In the genomic region with DNA sequence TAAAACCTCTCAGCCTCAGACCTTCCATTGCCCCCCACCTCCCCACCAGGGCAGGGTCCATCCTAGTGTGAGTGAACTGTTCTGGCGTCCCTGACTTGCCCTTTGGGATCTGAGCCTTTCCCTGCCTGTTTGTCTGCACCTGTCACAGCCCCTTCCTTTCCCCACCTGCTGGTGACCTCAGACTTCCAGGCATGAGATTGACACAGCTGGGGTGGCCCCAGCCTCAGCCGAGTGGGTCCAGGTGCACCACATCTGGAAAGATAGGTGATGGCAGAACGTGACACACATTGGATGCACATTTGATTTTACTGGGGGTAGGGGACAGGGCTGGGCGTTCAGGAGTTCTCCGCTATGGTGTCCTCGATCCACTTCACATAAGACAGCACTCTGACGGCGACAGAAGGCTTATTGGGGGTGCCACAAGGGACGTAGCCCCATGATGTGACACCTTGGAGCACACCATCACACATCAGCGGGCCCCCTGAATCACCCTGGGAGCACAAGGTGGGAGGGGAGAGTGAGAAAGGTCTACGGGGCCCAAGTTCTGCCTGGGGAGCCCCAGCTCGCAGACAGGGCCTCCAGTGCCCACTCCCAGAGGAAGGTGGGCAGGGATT, we compare ENCODE assay signal across 14 cellular contexts. TPM values are rescaled to one million over a fixed set of nuclear protein-coding genes. Genes with fewer than 3 reads are reported as not detected.
DNase-seq lines count a peak whose midpoint lies in the region; ATAC-seq, FAIRE-seq and TF ChIP-seq lines count a peak whose summit lies in the region.
"Had no signal": no experiment of that assay in that cellular context is flagged by ENCODE, and none has a peak within 500 bp of the region (broad histone marks: within the 10 kb centered on the region; RNA-seq: fewer than 3 reads in every experiment).

No MANE protein-coding gene starts in this region.

- no peaks in the 10 kb centered on the region for H3K36me3 ChIP-seq in gastroesophageal sphincter

- no peak for TF ChIP-seq CTCF in nephron progenitor cell (IDR thresholded peaks at IDR 0.05)
- TF ChIP-seq CTCF in gastroesophageal sphincter (IDR thresholded peaks at IDR 0.05), result no peak

- ATAC-seq in activated CD8-positive, alpha-beta T cell treated with anti-CD3 and anti-CD28 coated beads, Interleukin-2, amount 10 ng/mL, durations not matched to agents 7 days and 5 days, result no peak
- no peak for ATAC-seq in gastroesophageal sphincter

- H3K27me3 Mint-ChIP-seq in T-helper 1 cell treated with Interleukin-12 subunit alpha and Interleukin-12 subunit beta and Interleukin-4 antibody, amounts not matched to agents 30 μg/mL and 1 μg/mL, for 36 hours (ENCODE audit: low read depth), result peaks cover 51% of the 10 kb centered on the region
- H3K27me3 Mint-ChIP-seq in activated CD8-positive, alpha-beta T cell treated with anti-CD3 and anti-CD28 coated beads, Interleukin-2, amount 10 ng/mL, durations not matched to agents 7 days and 5 days (ENCODE audit: low read depth), result peaks cover 51% of the 10 kb centered on the region
- peaks cover 96% of the 10 kb centered on the region for H3K27me3 Mint-ChIP-seq in nephron progenitor cell (ENCODE audit: low read depth, poor library complexity)

- H3K4me3 Mint-ChIP-seq in T-helper 1 cell treated with Interleukin-12 subunit alpha and Interleukin-12 subunit beta and Interleukin-4 antibody, amounts not matched to agents 30 μg/mL and 1 μg/mL, for 36 hours, result peak overlapping the region; percentile 84
- H3K4me3 Mint-ChIP-seq in activated CD8-positive, alpha-beta T cell treated with anti-CD3 and anti-CD28 coated beads, Interleukin-2, amount 10 ng/mL, durations not matched to agents 7 days and 5 days, result peak overlapping the region; percentile 67
- peak overlapping the region; percentile 64 for H3K4me3 Mint-ChIP-seq in nephron progenitor cell

- H3K27ac Mint-ChIP-seq in T-helper 1 cell treated with Interleukin-12 subunit alpha and Interleukin-12 subunit beta and Interleukin-4 antibody, amounts not matched to agents 30 μg/mL and 1 μg/mL, for 36 hours, result no peak overlapping the region
- no peak overlapping the region for H3K27ac Mint-ChIP-seq in activated CD8-positive, alpha-beta T cell treated with anti-CD3 and anti-CD28 coated beads, Interleukin-2, amount 10 ng/mL, durations not matched to agents 7 days and 5 days
- H3K27ac Mint-ChIP-seq in nephron progenitor cell, result no peak overlapping the region

- no peak overlapping the region for H3K27ac ChIP-seq in gastroesophageal sphincter
- H3K27ac ChIP-seq: parathyroid adenoma had no signal

- TF ChIP-seq EP300 in gastroesophageal sphincter (IDR thresholded peaks at IDR 0.05), result no peak

- H3K36me3 Mint-ChIP-seq in T-helper 1 cell treated with Interleukin-12 subunit alpha and Interleukin-12 subunit beta and Interleukin-4 antibody, amounts not matched to agents 30 μg/mL and 1 μg/mL, for 36 hours (ENCODE audit: low read depth), result no peaks in the 10 kb centered on the region
- no peaks in the 10 kb centered on the region for H3K36me3 Mint-ChIP-seq in activated CD8-positive, alpha-beta T cell treated with anti-CD3 and anti-CD28 coated beads, Interleukin-2, amount 10 ng/mL, durations not matched to agents 7 days and 5 days (ENCODE audit: low read depth)
- H3K36me3 Mint-ChIP-seq in nephron progenitor cell (ENCODE audit: low read depth), result no peaks in the 10 kb centered on the region

- H3K4me1 Mint-ChIP-seq in T-helper 1 cell treated with Interleukin-12 subunit alpha and Interleukin-12 subunit beta and Interleukin-4 antibody, amounts not matched to agents 30 μg/mL and 1 μg/mL, for 36 hours (ENCODE audit: low read depth), result peaks cover 26% of the 10 kb centered on the region
- peaks cover 33% of the 10 kb centered on the region for H3K4me1 Mint-ChIP-seq in activated CD8-positive, alpha-beta T cell treated with anti-CD3 and anti-CD28 coated beads, Interleukin-2, amount 10 ng/mL, durations not matched to agents 7 days and 5 days (ENCODE audit: low read depth)
- H3K4me1 Mint-ChIP-seq in nephron progenitor cell, result peaks cover 31% of the 10 kb centered on the region

- FAIRE-seq in GM18507 (lab: Jason Lieb, UNC), result peak; percentile 24
- FAIRE-seq: colon had no signal

- no peaks in the 10 kb centered on the region for H3K9me3 Mint-ChIP-seq in T-helper 1 cell treated with Interleukin-12 subunit alpha and Interleukin-12 subunit beta and Interleukin-4 antibody, amounts not matched to agents 30 μg/mL and 1 μg/mL, for 36 hours
- no peaks in the 10 kb centered on the region for H3K9me3 Mint-ChIP-seq in activated CD8-positive, alpha-beta T cell treated with anti-CD3 and anti-CD28 coated beads, Interleukin-2, amount 10 ng/mL, durations not matched to agents 7 days and 5 days (ENCODE audit: insufficient read depth)
- H3K9me3 Mint-ChIP-seq in nephron progenitor cell, result peaks cover 19% of the 10 kb centered on the region

- no peaks in the 10 kb centered on the region for H3K9me3 ChIP-seq in gastroesophageal sphincter

- no peak for DNase-seq in T-helper 1 cell
- DNase-seq in GM18507 (ENCODE audit: extremely low spot score, insufficient read length, low read depth), result no peak
- DNase-seq in activated CD8-positive, alpha-beta T cell treated with anti-CD3 and anti-CD28 coated beads, Interleukin-2, amount 10 ng/mL, durations not matched to agents 7 days and 5 days, result no peak
- DNase-seq in nephron progenitor cell, result no peak
- no peak for DNase-seq in cortex of kidney (lab: John Stamatoyannopoulos, UW)
- DNase-seq in stimulated activated CD4-positive, alpha-beta T cell treated with anti-CD3 and anti-CD28 coated beads, Interleukin-4, amount 100 ng/mL, for 24 hours, result no peak
- DNase-seq: NCI-H1694, T1000 had no signal

- peaks cover 0 to 19% (median 0%) of the 10 kb centered on the region in 3 donors for H3K4me1 ChIP-seq in gastroesophageal sphincter
- H3K4me1 ChIP-seq: parathyroid adenoma had no signal

- peaks cover 99% of the 10 kb centered on the region for H3K27me3 ChIP-seq in gastroesophageal sphincter

- CTCF ChIA-PET in activated CD8-positive, alpha-beta T cell treated with anti-CD3 and anti-CD28 coated beads, Interleukin-2, amount 10 ng/mL, durations not matched to agents 7 days and 5 days (lab: Charles Lee), result interaction anchor here (1.2 kb wide), 1 partner anchor 103 kb away, joined by 3 read pairs; no protein-coding TSS in a partner anchor

- no peak overlapping the region for H3K4me3 ChIP-seq in gastroesophageal sphincter

- POLR2A ChIA-PET in activated CD8-positive, alpha-beta T cell treated with anti-CD3 and anti-CD28 coated beads, Interleukin-2, amount 10 ng/mL, durations not matched to agents 7 days and 5 days (lab: Charles Lee), result interaction anchor here (4.0 kb wide), 1 partner anchor 14 kb away, joined by 26 read pairs; no protein-coding TSS in a partner anchor

- WGBS in gastroesophageal sphincter (ENCODE audit: low coverage in 1 of 2), 2 donors, result 23% methylated on average over 2 of the region's 12 CpGs; no CpG with 5 or more reads in 1 of the 2 donors

- no peak for TF ChIP-seq POLR2A in gastroesophageal sphincter (IDR thresholded peaks at IDR 0.05)

RNA-seq across cellular contexts. Expression of a gene that starts 4.6 kb away (rescaled TPM):
- total RNA-seq in activated CD8-positive, alpha-beta T cell treated with anti-CD3 and anti-CD28 coated beads, Interleukin-2, amount 10 ng/mL, durations not matched to agents 7 days and 5 days, result under 1 TPM; 0.45 to 0.47 TPM
- not detected for total RNA-seq in gastroesophageal sphincter
- total RNA-seq: fibroblast of villous mesenchyme had no signal

RNA-seq across cellular contexts. Expression of a gene that starts 14.4 kb away (rescaled TPM):
- total RNA-seq in activated CD8-positive, alpha-beta T cell treated with anti-CD3 and anti-CD28 coated beads, Interleukin-2, amount 10 ng/mL, durations not matched to agents 7 days and 5 days, result not detected
- not detected for total RNA-seq in gastroesophageal sphincter
- total RNA-seq: fibroblast of villous mesenchyme, HT-29 had no signal

RNA-seq across cellular contexts. Expression of a gene that starts 28.8 kb away (rescaled TPM):
- total RNA-seq in activated CD8-positive, alpha-beta T cell treated with anti-CD3 and anti-CD28 coated beads, Interleukin-2, amount 10 ng/mL, durations not matched to agents 7 days and 5 days, result not detected
- not detected for total RNA-seq in gastroesophageal sphincter
- total RNA-seq: fibroblast of villous mesenchyme, HT-29 had no signal

RNA-seq across cellular contexts. Expression of a gene that starts 35.7 kb away (rescaled TPM):
- total RNA-seq in activated CD8-positive, alpha-beta T cell treated with anti-CD3 and anti-CD28 coated beads, Interleukin-2, amount 10 ng/mL, durations not matched to agents 7 days and 5 days, result not detected
- total RNA-seq in gastroesophageal sphincter, result not detected
- total RNA-seq: fibroblast of villous mesenchyme, HT-29 had no signal

RNA-seq across cellular contexts. Expression of a gene that starts 48.7 kb away (rescaled TPM):
- not detected for total RNA-seq in activated CD8-positive, alpha-beta T cell treated with anti-CD3 and anti-CD28 coated beads, Interleukin-2, amount 10 ng/mL, durations not matched to agents 7 days and 5 days
- not detected for total RNA-seq in gastroesophageal sphincter
- total RNA-seq: fibroblast of villous mesenchyme, HT-29 had no signal
